In genomic region chr2:31380243-31380642, GRCh38 we compare ENCODE assay signal across 30 cellular contexts. TPM values are rescaled to one million over a fixed set of nuclear protein-coding genes. Genes with fewer than 3 reads are reported as not detected.
"Had no signal": no experiment of that assay in that cellular context is flagged by ENCODE, and none has a peak within 500 bp of the region (broad histone marks: within the 10 kb centered on the region; RNA-seq: fewer than 3 reads in every experiment).

No MANE protein-coding gene starts in this region.

- H3K4me1 Mint-ChIP-seq: nephron; neural progenitor cell; stimulated activated naive B cell treated with anti-CD40 and anti-IgM and Interleukin-4, amounts not matched to agents 10 μg/mL and 1 μg/mL and 100 μg/mL, for 72 hours had no signal

- H3K4me1 ChIP-seq: neural progenitor cell, parathyroid adenoma, psoas muscle, sigmoid colon, stomach, thyroid gland, tibial nerve, vagina had no signal

- H3K27me3 Mint-ChIP-seq: progenitor cell of endocrine pancreas; stimulated activated naive CD8-positive, alpha-beta T cell treated with anti-CD3 and anti-CD28 coated beads, Interleukin-15, Interleukin-2, amounts not matched to agents 100 ng/mL and 50 ng/mL, for 24 hours had no signal

- H3K4me3 Mint-ChIP-seq: nephron; neural progenitor cell; stimulated activated effector memory CD8-positive, alpha-beta T cell treated with anti-CD3 and anti-CD28 coated beads, Interleukin-12 subunit alpha, Interleukin-12 subunit beta, amount 100 ng/mL, for 72 hours; stimulated activated naive B cell treated with anti-CD40 and anti-IgM and Interleukin-4, amounts not matched to agents 10 μg/mL and 1 μg/mL and 100 μg/mL, for 72 hours; stimulated activated naive CD8-positive, alpha-beta T cell treated with anti-CD3 and anti-CD28 coated beads, Interleukin-15, Interleukin-2, amounts not matched to agents 100 ng/mL and 50 ng/mL, for 24 hours had no signal

- H3K4me3 ChIP-seq: neural progenitor cell, ovary, psoas muscle, right lobe of liver, sigmoid colon, stomach, thoracic aorta, thyroid gland, tibial nerve, upper lobe of left lung, vagina had no signal

- H3K36me3 ChIP-seq: neural progenitor cell, ovary, sigmoid colon, stomach, thoracic aorta, thyroid gland, tibial nerve, upper lobe of left lung, vagina had no signal

- H3K36me3 Mint-ChIP-seq: neural progenitor cell; stimulated activated effector memory CD8-positive, alpha-beta T cell treated with anti-CD3 and anti-CD28 coated beads, Interleukin-12 subunit alpha, Interleukin-12 subunit beta, amount 100 ng/mL, for 72 hours; stimulated activated naive B cell treated with anti-CD40 and anti-IgM and Interleukin-4, amounts not matched to agents 10 μg/mL and 1 μg/mL and 100 μg/mL, for 72 hours had no signal

- H3K27me3 ChIP-seq: neural progenitor cell, ovary, right lobe of liver, sigmoid colon, stomach, thyroid gland, tibial nerve, upper lobe of left lung, vagina had no signal

- ATAC-seq: psoas muscle; right cardiac atrium; right lobe of liver; stimulated activated effector memory CD8-positive, alpha-beta T cell treated with anti-CD3 and anti-CD28 coated beads, Interleukin-12 subunit alpha, Interleukin-12 subunit beta, amount 100 ng/mL, for 72 hours; stimulated activated naive B cell treated with anti-CD40 and anti-IgM and Interleukin-4, amounts not matched to agents 10 μg/mL and 1 μg/mL and 100 μg/mL, for 72 hours had no signal

- H3K27ac Mint-ChIP-seq: nephron; neural progenitor cell; progenitor cell of endocrine pancreas; stimulated activated effector memory CD8-positive, alpha-beta T cell treated with anti-CD3 and anti-CD28 coated beads, Interleukin-12 subunit alpha, Interleukin-12 subunit beta, amount 100 ng/mL, for 72 hours; stimulated activated naive B cell treated with anti-CD40 and anti-IgM and Interleukin-4, amounts not matched to agents 10 μg/mL and 1 μg/mL and 100 μg/mL, for 72 hours; stimulated activated naive CD8-positive, alpha-beta T cell treated with anti-CD3 and anti-CD28 coated beads, Interleukin-15, Interleukin-2, amounts not matched to agents 100 ng/mL and 50 ng/mL, for 24 hours had no signal

- H3K9me3 Mint-ChIP-seq: nephron; neural progenitor cell; stimulated activated naive B cell treated with anti-CD40 and anti-IgM and Interleukin-4, amounts not matched to agents 10 μg/mL and 1 μg/mL and 100 μg/mL, for 72 hours; stimulated activated naive CD8-positive, alpha-beta T cell treated with anti-CD3 and anti-CD28 coated beads, Interleukin-15, Interleukin-2, amounts not matched to agents 100 ng/mL and 50 ng/mL, for 24 hours had no signal

- H3K9me3 ChIP-seq: ovary, psoas muscle, right lobe of liver, sigmoid colon, stomach, thoracic aorta, thyroid gland, upper lobe of left lung, vagina had no signal

- H3K27ac ChIP-seq: neural progenitor cell, ovary, parathyroid adenoma, psoas muscle, right lobe of liver, sigmoid colon, stomach, thoracic aorta, thyroid gland, tibial nerve, upper lobe of left lung, vagina had no signal

- DNase-seq: occipital lobe; ovary; posterior cingulate gyrus; psoas muscle; right cardiac atrium; right lobe of liver; sigmoid colon; small intestine; stimulated activated CD4-positive, alpha-beta T cell treated with anti-CD3 and anti-CD28 coated beads, Interleukin-15, amount 100 ng/mL, for 24 hours; stimulated activated CD4-positive, alpha-beta T cell treated with anti-CD3 and anti-CD28 coated beads, Interleukin-2, amount 100 ng/mL, for 24 hours; stimulated activated CD4-positive, alpha-beta T cell treated with anti-CD3 and anti-CD28 coated beads, Interleukin-2, amount 100 ng/mL, for 48 hours; stimulated activated CD4-positive, alpha-beta T cell treated with anti-CD3 and anti-CD28 coated beads, Interleukin-4, amount 100 ng/mL, for 24 hours; stimulated activated naive B cell treated with anti-CD40 and anti-IgM and Interleukin-4, amounts not matched to agents 10 μg/mL and 1 μg/mL and 100 μg/mL, for 72 hours; stimulated activated naive CD4-positive, alpha-beta T cell treated with Interleukin-2 at 50 U/mL for 16 hours; stomach; thyroid gland; trophoblast cell; upper lobe of left lung had no signal

RNA-seq across cellular contexts. Expression of gene XDH, which starts 34.3 kb away (rescaled TPM):
- total RNA-seq: occipital lobe, skeletal muscle tissue, subcutaneous adipose tissue, temporal lobe, thoracic aorta had no signal
- polyA plus RNA-seq: ovary, right cardiac atrium had no signal
